ENCODE assay signal across 24 cellular contexts in the genomic region with DNA sequence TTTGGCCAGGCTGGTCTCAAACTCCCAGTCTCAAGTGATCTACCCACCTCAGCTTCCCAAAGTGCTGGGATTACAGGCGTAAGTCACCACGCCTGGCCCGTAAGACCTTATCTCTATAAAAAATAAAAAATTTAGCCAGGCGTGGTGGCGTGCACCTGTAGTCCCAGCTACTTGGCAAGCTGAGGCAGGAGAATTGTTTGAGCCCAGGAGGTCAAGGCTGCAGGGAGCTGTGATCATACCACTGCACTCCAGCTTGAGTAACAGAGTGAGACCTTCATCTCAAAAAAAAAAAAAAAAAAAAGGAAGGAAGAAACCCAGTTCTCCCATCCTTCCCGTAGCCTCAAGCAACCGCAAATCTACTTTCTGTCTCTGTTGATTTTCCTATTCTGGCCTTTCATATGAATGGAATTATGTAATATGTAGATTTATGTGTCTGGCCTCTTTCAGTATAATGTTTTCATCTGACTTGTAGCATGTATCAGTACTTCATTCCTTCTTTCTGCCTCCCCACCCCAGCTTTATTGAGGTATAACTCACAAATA. TPM values are rescaled to one million over a fixed set of nuclear protein-coding genes. Genes with fewer than 3 reads are reported as not detected.
A peak's percentile ranks its signal among the peaks of the same experiment; 100 is the strongest.
DNase-seq lines count a peak whose midpoint lies in the region; ATAC-seq and TF ChIP-seq lines count a peak whose summit lies in the region.
"Had no signal": no experiment of that assay in that cellular context is flagged by ENCODE, and none has a peak within 500 bp of the region (broad histone marks: within the 10 kb centered on the region; RNA-seq: fewer than 3 reads in every experiment).

No MANE protein-coding gene starts in this region.

- H3K36me3 ChIP-seq in neutrophil (peaks cover 43% of the 10 kb centered on the region), sigmoid colon (peaks cover 6 to 91% (median 19%) of the 10 kb centered on the region in 4 donors)

- no peak for TF ChIP-seq EP300 in sigmoid colon (IDR thresholded peaks at IDR 0.05)

- peaks cover 59 to 60% of the 10 kb centered on the region in 2 experiments for H3K4me1 ChIP-seq in neutrophil (ENCODE audit: control insufficient read depth in 1 of 2, insufficient read depth in 1 of 2, low read depth in 1 of 2, low read length in 1 of 2)
- H3K4me1 ChIP-seq in sigmoid colon: peaks cover 0 to 28% (median 17%) of the 10 kb centered on the region in 4 donors

- H3K27me3 Mint-ChIP-seq in activated CD4-positive, alpha-beta T cell treated with anti-CD3 and anti-CD28 coated beads, Interleukin-2, amount 10 ng/mL, durations not matched to agents 24 days and 14 days: no peaks in the 10 kb centered on the region
- no peaks in the 10 kb centered on the region for H3K27me3 Mint-ChIP-seq in T-cell

- POLR2A ChIA-PET in T-cell (lab: Charles Lee): interaction anchor here (0.6 to 1.2 kb wide), 6 partner anchors 11 to 1815 kb away, joined by 3 to 6 read pairs (median 3); a partner anchor contains a TSS

- peak overlapping the region; percentile 75 for H3K27ac Mint-ChIP-seq in activated CD4-positive, alpha-beta T cell treated with anti-CD3 and anti-CD28 coated beads, Interleukin-2, amount 10 ng/mL, durations not matched to agents 24 days and 14 days
- H3K27ac Mint-ChIP-seq in T-cell: peak overlapping the region; percentile 22 to 24
- H3K27ac Mint-ChIP-seq: mesothelial cell of epicardium, natural killer cell had no signal

- no peak overlapping the region for H3K4me3 ChIP-seq in HL-60 (replicated peaks; ENCODE audit: insufficient read depth, low read length)
- H3K4me3 ChIP-seq in neutrophil (ENCODE audit: low read depth in 1 of 2, low read length in 1 of 2): peak overlapping the region; percentile 32 to 41
- no peak overlapping the region for H3K4me3 ChIP-seq in sigmoid colon
- H3K4me3 ChIP-seq: body of pancreas, left lung, MG63, transverse colon had no signal

- no peaks in the 10 kb centered on the region for H3K27me3 ChIP-seq in HL-60 (ENCODE audit: insufficient read depth, poor library complexity, severe bottlenecking)
- no peaks in the 10 kb centered on the region for H3K27me3 ChIP-seq in neutrophil
- no peaks in the 10 kb centered on the region for H3K27me3 ChIP-seq in sigmoid colon
- H3K27me3 ChIP-seq: body of pancreas, left lung, MG63, transverse colon had no signal

- TF ChIP-seq CTCF in HL-60 (IDR thresholded peaks at IDR 0.05; ENCODE audit: insufficient read depth, low read length) (no peak), neutrophil (IDR thresholded peaks at IDR 0.05) (no peak), sigmoid colon (IDR thresholded peaks at IDR 0.05) (no peak)

- no peak for ATAC-seq in T-cell (replicated peaks in 1 of 4)
- ATAC-seq: activated naive CD4-positive, alpha-beta T cell treated with anti-CD3 and anti-CD28 coated beads, Interleukin-2, amount 50 U/mL, for 72 hours; body of pancreas; left lung; natural killer cell had no signal

- peaks cover 68% of the 10 kb centered on the region for H3K36me3 Mint-ChIP-seq in activated CD4-positive, alpha-beta T cell treated with anti-CD3 and anti-CD28 coated beads, Interleukin-2, amount 10 ng/mL, durations not matched to agents 24 days and 14 days (ENCODE audit: low read depth)
- H3K36me3 Mint-ChIP-seq in T-cell: peaks cover 46% of the 10 kb centered on the region

- H3K4me3 Mint-ChIP-seq in activated CD4-positive, alpha-beta T cell treated with anti-CD3 and anti-CD28 coated beads, Interleukin-2, amount 10 ng/mL, durations not matched to agents 24 days and 14 days: no peak overlapping the region
- no peak overlapping the region for H3K4me3 Mint-ChIP-seq in T-cell
- H3K4me3 Mint-ChIP-seq: immature natural killer cell, mesothelial cell of epicardium, natural killer cell had no signal

- H3K9me3 Mint-ChIP-seq in activated CD4-positive, alpha-beta T cell treated with anti-CD3 and anti-CD28 coated beads, Interleukin-2, amount 10 ng/mL, durations not matched to agents 24 days and 14 days: peaks cover 5% of the 10 kb centered on the region
- no peaks in the 10 kb centered on the region for H3K9me3 Mint-ChIP-seq in T-cell
- H3K9me3 Mint-ChIP-seq: immature natural killer cell, mesothelial cell of epicardium, natural killer cell had no signal

- intact Hi-C loops in activated CD4-positive, alpha-beta T cell treated with anti-CD3 and anti-CD28 coated beads, Interleukin-2, amount 10 ng/mL, durations not matched to agents 24 days and 14 days (cut with micrococcal nuclease): loop anchor here (5.0 kb wide), 1 partner anchor 39 kb away; no protein-coding TSS in a partner anchor
- intact Hi-C loops in sigmoid colon (cut with DNase I): no loop called here

- H3K4me1 Mint-ChIP-seq in activated CD4-positive, alpha-beta T cell treated with anti-CD3 and anti-CD28 coated beads, Interleukin-2, amount 10 ng/mL, durations not matched to agents 24 days and 14 days: peaks cover 31% of the 10 kb centered on the region
- peaks cover 62 to 70% (median 63%) of the 10 kb centered on the region in 3 donors for H3K4me1 Mint-ChIP-seq in T-cell
- H3K4me1 Mint-ChIP-seq: mesothelial cell of epicardium had no signal

- DNase-seq in activated CD4-positive, alpha-beta T cell treated with anti-CD3 and anti-CD28 coated beads, Interleukin-2, amount 10 ng/mL, durations not matched to agents 24 days and 14 days: no peak
- no peak for DNase-seq in activated CD4-positive, alpha-beta T cell treated with anti-CD3 and anti-CD28 coated beads for 4 hours
- DNase-seq in HL-60 (ENCODE audit: low read depth in 1 of 2, low spot score in 1 of 2): peak; percentile 46 to 73
- DNase-seq in T-cell: no peak
- no peak for DNase-seq in sigmoid colon
- DNase-seq in NCI-H510A treated with DMSO at 0.1 percent for 48 hours (lab: John Stamatoyannopoulos, UW): no peak
- no peak for DNase-seq in activated CD4-positive, CD25-positive, alpha-beta regulatory T cell treated with anti-CD3 and anti-CD28 coated beads, Interleukin-2, amount 50 U/mL, for 72 hours
- DNase-seq: activated CD4-positive, alpha-beta T cell treated with anti-CD3 and anti-CD28 coated beads, Interleukin-2, amount 50 U/mL, for 48 hours; activated T-cell treated with anti-CD3 and anti-CD28 coated beads, Interleukin-2, amount 50 U/mL, for 1 hour; body of pancreas; DMS 273 treated with DMSO at 0.1 percent for 48 hours; foreskin fibroblast; H7; immature natural killer cell; left lung; MG63; natural killer cell; NCI-H526; stimulated activated CD4-positive, alpha-beta T cell treated with anti-CD3 and anti-CD28 coated beads, Interleukin-4, amount 100 ng/mL, for 24 hours; transverse colon had no signal

- H3K9me3 ChIP-seq in neutrophil (no peaks in the 10 kb centered on the region), sigmoid colon (no peaks in the 10 kb centered on the region)
- H3K9me3 ChIP-seq: body of pancreas, left lung, MG63, transverse colon had no signal

- H3K27ac ChIP-seq in HL-60 (replicated peaks) (peak overlapping the region; percentile 27), neutrophil (peak overlapping the region; percentile 86), sigmoid colon (no peak overlapping the region)
- H3K27ac ChIP-seq: body of pancreas, C4-2B, transverse colon had no signal

- CTCF ChIA-PET in T-cell (lab: Charles Lee): interaction anchor here in 1 of 2 donors (1.0 to 3.0 kb wide), 3 partner anchors 15 to 78 kb away, joined by 3 to 11 read pairs (median 3); no protein-coding TSS in a partner anchor

- TF ChIP-seq POLR2A in sigmoid colon (IDR thresholded peaks at IDR 0.05): no peak

- WGBS in sigmoid colon, 2 donors: 63 to 72% methylated on average over 7 of the region's 7 CpGs

RNA-seq across cellular contexts. Expression of a gene that starts 11.1 kb away (rescaled TPM):
- total RNA-seq in activated CD4-positive, alpha-beta T cell treated with anti-CD3 and anti-CD28 coated beads, Interleukin-2, amount 10 ng/mL, durations not matched to agents 24 days and 14 days: 108 and 109 TPM in 2 replicates
- total RNA-seq in T-cell (100 to 1,000 TPM; 116 to 161 (median 126) TPM), sigmoid colon (10 to 100 TPM; 60.2 to 94.4 (median 70.7) TPM)
- 10 to 100 TPM; 22.4 to 42.3 (median 24.0) TPM for polyA plus RNA-seq in sigmoid colon

RNA-seq across cellular contexts. Expression of a gene that starts 25.8 kb away (rescaled TPM):
- total RNA-seq in activated CD4-positive, alpha-beta T cell treated with anti-CD3 and anti-CD28 coated beads, Interleukin-2, amount 10 ng/mL, durations not matched to agents 24 days and 14 days: 11.5 and 11.9 TPM in 2 replicates
- 1 to 10 TPM; 4.6 to 10.0 (median 6.2) TPM for total RNA-seq in T-cell
- total RNA-seq in sigmoid colon: 1 to 10 TPM in 3 of 4 donors, under 1 TPM in 1; 0.99 to 4.3 (median 2.6) TPM
- 10 to 100 TPM; 48.0 to 85.0 (median 66.8) TPM for polyA plus RNA-seq in sigmoid colon
- polyA plus RNA-seq: immature natural killer cell had no signal

RNA-seq across cellular contexts. Expression of a gene that starts 29.7 kb away (rescaled TPM):
- total RNA-seq in activated CD4-positive, alpha-beta T cell treated with anti-CD3 and anti-CD28 coated beads, Interleukin-2, amount 10 ng/mL, durations not matched to agents 24 days and 14 days: 92.7 and 98.5 TPM in 2 replicates
- total RNA-seq in T-cell (100 to 1,000 TPM; 106 to 136 (median 115) TPM), sigmoid colon (10 to 100 TPM; 52.3 to 92.2 (median 58.0) TPM)
- 10 to 100 TPM; 29.4 to 63.5 (median 34.0) TPM for polyA plus RNA-seq in sigmoid colon

RNA-seq across cellular contexts. Expression of a gene that starts 51.1 kb away (rescaled TPM):
- total RNA-seq in activated CD4-positive, alpha-beta T cell treated with anti-CD3 and anti-CD28 coated beads, Interleukin-2, amount 10 ng/mL, durations not matched to agents 24 days and 14 days: 7.9 and 8.2 TPM in 2 replicates
- total RNA-seq in T-cell: 10 to 100 TPM; 11.5 to 33.6 (median 21.9) TPM
- total RNA-seq in sigmoid colon: 10 to 100 TPM in 3 of 4 donors, 1 to 10 TPM in 1; 4.1 to 12.8 (median 11.9) TPM
- polyA plus RNA-seq in sigmoid colon: 10 to 100 TPM in 1 of 3 donors, 1 to 10 TPM in 2; 4.4 to 11.4 (median 8.1) TPM

Comparison
In these comparisons a context has a peak if more than half of its experiments do, and no peak if none do; other contexts are left out.
1. DNase-seq: peak in HL-60 (2 of 2); none in activated CD4-positive, alpha-beta T cell treated with anti-CD3 and anti-CD28 coated beads, Interleukin-2, amount 10 ng/mL, durations not matched to agents 24 days and 14 days (single experiment), activated CD4-positive, alpha-beta T cell treated with anti-CD3 and anti-CD28 coated beads for 4 hours (0 of 2), T-cell (0 of 34), sigmoid colon (single experiment), NCI-H510A treated with DMSO at 0.1 percent for 48 hours (single experiment) and activated CD4-positive, CD25-positive, alpha-beta regulatory T cell treated with anti-CD3 and anti-CD28 coated beads, Interleukin-2, amount 50 U/mL, for 72 hours (single experiment).
2. H3K27ac ChIP-seq: peak in HL-60 (single experiment) and neutrophil (single experiment); none in sigmoid colon (0 of 4).
3. H3K4me3 ChIP-seq: peak in neutrophil (2 of 2); none in HL-60 (single experiment) and sigmoid colon (0 of 4).